ENCODE assay signal across 14 cellular contexts in genomic region chr9:20284601-20285289, GRCh38.
A peak's percentile ranks its signal among the peaks of the same experiment; 100 is the strongest.
DNase-seq lines count a peak whose midpoint lies in the region; ATAC-seq and TF ChIP-seq lines count a peak whose summit lies in the region.
"Had no signal": no experiment of that assay in that cellular context is flagged by ENCODE, and none has a peak within 500 bp of the region (broad histone marks: within the 10 kb centered on the region; RNA-seq: fewer than 3 reads in every experiment).

No MANE protein-coding gene starts in this region.

- no peak overlapping the region for H3K9ac ChIP-seq in neural progenitor cell

- H3K9me2 ChIP-seq in hepatocyte (replicated peaks; ENCODE audit: insufficient read depth) = no peaks in the 10 kb centered on the region

- POLR2A ChIA-PET in activated CD4-positive, alpha-beta T cell treated with anti-CD3 and anti-CD28 coated beads, Interleukin-2, amount 10 ng/mL, durations not matched to agents 7 days and 5 days (lab: Charles Lee) = no interaction called here

- DNase-seq in left ventricle myocardium inferior (no peak), Right ventricle myocardium superior (no peak), left ventricle myocardium superior (no peak), neural progenitor cell (ENCODE audit: low spot score) (no peak), hepatocyte (ENCODE audit: low spot score) (no peak)
- no peak for DNase-seq in activated CD4-positive, alpha-beta T cell treated with anti-CD3 and anti-CD28 coated beads, Interleukin-2, amount 10 ng/mL, durations not matched to agents 7 days and 5 days
- DNase-seq: C1 segment of cervical spinal cord; CD4-positive, alpha-beta memory T cell; DMS79; H7 had no signal

- H3K4me1 ChIP-seq in left ventricle myocardium inferior (peaks cover 14% of the 10 kb centered on the region), neural progenitor cell (peaks cover 15% of the 10 kb centered on the region), hepatocyte (ENCODE audit: insufficient read depth) (no peaks in the 10 kb centered on the region)

- no peak for TF ChIP-seq CTCF in left ventricle myocardium inferior (IDR thresholded peaks at IDR 0.05; ENCODE audit: borderline replicate concordance)
- no peak for TF ChIP-seq CTCF in neural progenitor cell (IDR thresholded peaks at IDR 0.05)
- no peak for TF ChIP-seq CTCF in hepatocyte (IDR thresholded peaks at IDR 0.05; ENCODE audit: poor library complexity)

- ATAC-seq in Right ventricle myocardium superior (ENCODE audit: poor library complexity) = no peak
- peak; percentile 68 for ATAC-seq in left ventricle myocardium superior
- no peak for ATAC-seq in HG02973 (IDR thresholded peaks at IDR 0.05; ENCODE audit: unreplicated experiment)
- ATAC-seq: GM12878, GM23338 had no signal

- H3K4me1 Mint-ChIP-seq in neural progenitor cell = peaks cover 8% of the 10 kb centered on the region
- H3K4me1 Mint-ChIP-seq in activated CD4-positive, alpha-beta T cell treated with anti-CD3 and anti-CD28 coated beads, Interleukin-2, amount 10 ng/mL, durations not matched to agents 7 days and 5 days = peaks cover 24% of the 10 kb centered on the region
- H3K4me1 Mint-ChIP-seq: B cell had no signal

- H3K9me3 ChIP-seq in left ventricle myocardium inferior (replicated peaks) (peaks cover 7% of the 10 kb centered on the region), neural progenitor cell (ENCODE audit: low read depth) (no peaks in the 10 kb centered on the region), hepatocyte (ENCODE audit: low read depth) (no peaks in the 10 kb centered on the region)

- H3K27me3 Mint-ChIP-seq in neural progenitor cell (ENCODE audit: insufficient read depth, low read depth) = peaks cover 9% of the 10 kb centered on the region
- H3K27me3 Mint-ChIP-seq in activated CD4-positive, alpha-beta T cell treated with anti-CD3 and anti-CD28 coated beads, Interleukin-2, amount 10 ng/mL, durations not matched to agents 7 days and 5 days = no peaks in the 10 kb centered on the region
- H3K27me3 Mint-ChIP-seq: B cell; CD4-positive, alpha-beta memory T cell had no signal

- no peaks in the 10 kb centered on the region for H3K36me3 Mint-ChIP-seq in neural progenitor cell
- H3K36me3 Mint-ChIP-seq in activated CD4-positive, alpha-beta T cell treated with anti-CD3 and anti-CD28 coated beads, Interleukin-2, amount 10 ng/mL, durations not matched to agents 7 days and 5 days (ENCODE audit: low read depth) = peaks cover 22% of the 10 kb centered on the region
- H3K36me3 Mint-ChIP-seq: CD4-positive, alpha-beta memory T cell had no signal

- no peaks in the 10 kb centered on the region for H3K9me3 Mint-ChIP-seq in neural progenitor cell
- H3K9me3 Mint-ChIP-seq in activated CD4-positive, alpha-beta T cell treated with anti-CD3 and anti-CD28 coated beads, Interleukin-2, amount 10 ng/mL, durations not matched to agents 7 days and 5 days = peaks cover 32% of the 10 kb centered on the region

- H4K20me1 ChIP-seq in neural progenitor cell (ENCODE audit: low read depth) = no peaks in the 10 kb centered on the region
- no peaks in the 10 kb centered on the region for H4K20me1 ChIP-seq in hepatocyte (ENCODE audit: insufficient read depth, poor library complexity, severe bottlenecking)

- peak overlapping the region; percentile 32 for H3K4me2 ChIP-seq in neural progenitor cell
- no peak overlapping the region for H3K4me2 ChIP-seq in hepatocyte
- H3K4me2 ChIP-seq: GM23338 had no signal

- H3F3A ChIP-seq in neural progenitor cell (ENCODE audit: low read depth) = no peaks in the 10 kb centered on the region

- CTCF ChIA-PET in activated CD4-positive, alpha-beta T cell treated with anti-CD3 and anti-CD28 coated beads, Interleukin-2, amount 10 ng/mL, durations not matched to agents 7 days and 5 days (lab: Charles Lee) = no interaction called here

- 81% methylated on average over 3 of the region's 3 CpGs for WGBS in hepatocyte (ENCODE audit: low lambda C conversion rate, missing lambda C conversion rate)

- H3K27ac ChIP-seq in left ventricle myocardium inferior (replicated peaks) = peak overlapping the region; percentile 87
- H3K27ac ChIP-seq in neural progenitor cell = no peak overlapping the region
- no peak overlapping the region for H3K27ac ChIP-seq in hepatocyte

- intact Hi-C loops in left ventricle myocardium inferior (cut with micrococcal nuclease) (no loop called here), Right ventricle myocardium superior (cut with DNase I) (no loop called here), left ventricle myocardium superior (cut with micrococcal nuclease) (no loop called here)

- H3K4me3 ChIP-seq in left ventricle myocardium inferior (no peak overlapping the region), neural progenitor cell (no peak overlapping the region), hepatocyte (no peak overlapping the region)
- H3K4me3 ChIP-seq: GM12878, GM23338 had no signal

- H3K27me3 ChIP-seq in left ventricle myocardium inferior (ENCODE audit: low read depth) (no peaks in the 10 kb centered on the region), neural progenitor cell (no peaks in the 10 kb centered on the region), hepatocyte (no peaks in the 10 kb centered on the region)

- H3K4me3 Mint-ChIP-seq in neural progenitor cell = no peak overlapping the region
- H3K4me3 Mint-ChIP-seq in activated CD4-positive, alpha-beta T cell treated with anti-CD3 and anti-CD28 coated beads, Interleukin-2, amount 10 ng/mL, durations not matched to agents 7 days and 5 days = no peak overlapping the region
- H3K4me3 Mint-ChIP-seq: B cell; CD4-positive, alpha-beta memory T cell; GM23338 had no signal

- no peak overlapping the region for H3K27ac Mint-ChIP-seq in neural progenitor cell
- H3K27ac Mint-ChIP-seq in activated CD4-positive, alpha-beta T cell treated with anti-CD3 and anti-CD28 coated beads, Interleukin-2, amount 10 ng/mL, durations not matched to agents 7 days and 5 days = no peak overlapping the region
- H3K27ac Mint-ChIP-seq: B cell, GM23338 had no signal

- no peaks in the 10 kb centered on the region for H3K36me3 ChIP-seq in left ventricle myocardium inferior
- H3K36me3 ChIP-seq in neural progenitor cell = no peaks in the 10 kb centered on the region
- H3K36me3 ChIP-seq in hepatocyte (replicated peaks; ENCODE audit: insufficient read depth, low read depth) = no peaks in the 10 kb centered on the region

- H2AFZ ChIP-seq in neural progenitor cell (replicated peaks) (no peak overlapping the region), hepatocyte (no peak overlapping the region)
- H2AFZ ChIP-seq: GM23338 had no signal

- H3K79me2 ChIP-seq in neural progenitor cell (ENCODE audit: low read depth) (no peaks in the 10 kb centered on the region), hepatocyte (no peaks in the 10 kb centered on the region)
